ENCODE assay signal across 29 cellular contexts in the genomic region with DNA sequence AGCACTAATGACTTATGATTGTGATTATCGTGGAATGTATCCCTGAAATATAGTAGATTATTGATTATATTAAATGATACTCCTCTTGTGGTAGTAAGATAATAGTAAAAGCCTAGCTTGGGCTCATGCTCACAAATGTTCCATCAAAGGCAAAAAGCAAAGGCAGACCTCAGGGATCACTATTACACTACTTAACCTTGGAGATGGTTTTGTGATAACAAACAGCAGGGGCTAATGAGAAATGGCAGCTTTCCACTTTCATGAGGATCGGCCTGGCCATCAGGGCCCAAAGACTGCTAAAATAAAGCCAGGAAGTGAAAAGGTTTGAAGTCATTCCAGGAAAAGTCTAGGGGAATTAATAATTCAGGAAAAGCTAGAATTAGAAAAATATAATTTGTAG.
"Had no signal": no experiment of that assay in that cellular context is flagged by ENCODE, and none has a peak within 500 bp of the region (broad histone marks: within the 10 kb centered on the region; RNA-seq: fewer than 3 reads in every experiment).

No MANE protein-coding gene starts in this region.

- H3K27me3 ChIP-seq: brain microvascular endothelial cell, Peyer's patch, SJSA1 had no signal

- DNase-seq: activated CD4-positive, alpha-beta T cell treated with anti-CD3 and anti-CD28 coated beads, Interleukin-2, amount 10 ng/mL, durations not matched to agents 24 days and 14 days; activated CD4-positive, alpha-beta T cell treated with anti-CD3 and anti-CD28 coated beads, Interleukin-2, amount 50 U/mL, for 4 hours; activated CD8-positive, alpha-beta T cell treated with anti-CD3 and anti-CD28 coated beads for 36 hours; activated effector memory CD4-positive, alpha-beta T cell treated with anti-CD3 and anti-CD28 coated beads, Interleukin-2, amount 50 U/mL, for 16 hours; activated naive CD4-positive, alpha-beta T cell; activated naive CD4-positive, alpha-beta T cell treated with anti-CD3 and anti-CD28 coated beads, Interleukin-2, amount 50 U/mL, for 16 hours; activated naive CD8-positive, alpha-beta T cell treated with anti-CD3 and anti-CD28 coated beads for 36 hours; activated T-cell treated with anti-CD3 and anti-CD28 coated beads, Interleukin-2, amount 50 U/mL, for 1 hour; activated T-cell treated with anti-CD3 and anti-CD28 coated beads, Interleukin-2, amount 50 U/mL, for 72 hours; amniotic stem cell; aorta; brain microvascular endothelial cell; central memory CD4-positive, alpha-beta T cell; Karpas-422; KBM-7; NCI-H1105; NCI-H1417 treated with DMSO at 0.1 percent for 48 hours; NCI-H187 treated with DMSO at 0.1 percent for 48 hours; NCI-H2081; NCI-H345; NCI-H524 treated with DMSO at 0.1 percent for 48 hours; NCI-H748 treated with DMSO at 0.1 percent for 48 hours; PC-3; Peyer's patch; RPMI8226; SHP77 treated with DMSO at 0.1 percent for 48 hours; T1000 had no signal

- H3K27ac ChIP-seq: brain microvascular endothelial cell, Peyer's patch, SJSA1 had no signal

- ATAC-seq: activated CD8-positive, alpha-beta T cell treated with anti-CD3 and anti-CD28 coated beads for 36 hours; activated T-cell treated with anti-CD3 and anti-CD28 coated beads, Interleukin-2, amount 50 U/mL, for 72 hours; activated T-helper 17 cell treated with anti-CD3 and anti-CD28 coated beads, Interleukin-2, amount 50 U/mL, for 72 hours; PC-3 had no signal

- H3K9me3 ChIP-seq: Peyer's patch, SJSA1 had no signal

- H3K36me3 ChIP-seq: brain microvascular endothelial cell, Peyer's patch, SJSA1 had no signal

- H3K4me3 ChIP-seq: Peyer's patch, SJSA1 had no signal

- H3K4me1 ChIP-seq: Peyer's patch, SJSA1 had no signal
